Comparison of ENCODE assay signal across 21 cellular contexts in the genomic region with DNA sequence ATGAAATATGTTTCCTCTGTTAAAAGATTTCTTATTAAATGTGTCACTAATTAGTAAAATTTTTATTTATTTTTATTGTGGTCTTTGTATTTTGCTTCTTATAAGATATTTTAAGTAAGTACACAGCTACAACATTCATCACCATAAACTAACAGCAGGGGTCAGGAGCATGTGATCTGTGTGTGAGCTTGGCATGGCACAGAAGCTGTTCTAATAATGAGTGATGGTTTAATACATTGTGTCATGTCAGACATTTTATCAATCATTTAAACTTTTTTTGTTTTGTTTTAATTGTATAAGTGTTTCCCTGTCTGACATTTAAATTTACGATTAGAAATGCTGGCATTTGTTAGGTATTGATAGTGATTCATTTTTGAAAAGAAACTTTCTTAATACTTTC.
DNase-seq lines count a peak whose midpoint lies in the region; ATAC-seq, FAIRE-seq and TF ChIP-seq lines count a peak whose summit lies in the region.
"Had no signal": no experiment of that assay in that cellular context is flagged by ENCODE, and none has a peak within 500 bp of the region (broad histone marks: within the 10 kb centered on the region; RNA-seq: fewer than 3 reads in every experiment).

No MANE protein-coding gene starts in this region.

- BruUV-seq in K562 (replicated peaks; lab: Mats Ljungman, UMichigan): no TSS peak

- TF ChIP-seq POLR2A in K562 (conservative IDR thresholded peaks at IDR 0.05) (no peak), esophagus muscularis mucosa (IDR thresholded peaks at IDR 0.05; ENCODE audit: low read depth) (no peak)

- H3K4me3 ChIP-seq in K562 (no peak overlapping the region), left lung (no peak overlapping the region), esophagus muscularis mucosa (no peak overlapping the region)
- H3K4me3 ChIP-seq: A549, PC-9, SK-N-MC had no signal

- H3K9me1 ChIP-seq in K562 (ENCODE audit: control insufficient read depth, insufficient read depth, low read length): no peaks in the 10 kb centered on the region

- H3K36me3 ChIP-seq in K562 (ENCODE audit: control insufficient read depth, insufficient read depth, low read length): no peaks in the 10 kb centered on the region
- no peaks in the 10 kb centered on the region for H3K36me3 ChIP-seq in left lung
- no peaks in the 10 kb centered on the region for H3K36me3 ChIP-seq in esophagus muscularis mucosa

- no peak overlapping the region for H3K4me2 ChIP-seq in K562 (ENCODE audit: insufficient read depth, low read length)
- H3K4me2 ChIP-seq: A549, PC-9 had no signal

- H3K4me1 ChIP-seq in K562 (replicated peaks in 1 of 2; ENCODE audit: control insufficient read depth in 2 of 2, insufficient read depth in 2 of 2, low read length in 2 of 2) (no peaks in the 10 kb centered on the region), left lung (no peaks in the 10 kb centered on the region), esophagus muscularis mucosa (no peaks in the 10 kb centered on the region)
- H3K4me1 ChIP-seq: A549 had no signal

- WGBS in K562 (ENCODE audit: insufficient coverage, low coverage, missing lambda C conversion rate): 18% methylated on average over 1 of the region's 1 CpG
- WGBS in esophagus muscularis mucosa: 81% methylated on average over 1 of the region's 1 CpG

- no peaks in the 10 kb centered on the region for H3K79me2 ChIP-seq in K562 (ENCODE audit: control insufficient read depth, insufficient read depth, low read length)

- peak; percentile 62; the same call in 2 of the 3 replicates for ATAC-seq in K562
- no peak for ATAC-seq in left lung
- no peak for ATAC-seq in omental fat pad (ENCODE audit: low FRiP score)
- ATAC-seq: A549, T-cell had no signal

- no peaks in the 10 kb centered on the region for H4K20me1 ChIP-seq in K562 (replicated peaks; ENCODE audit: control insufficient read depth, insufficient read depth, low read length)

- no peak for TF ChIP-seq EP300 in K562 (IDR thresholded peaks at IDR 0.05; ENCODE audit: low read length)
- TF ChIP-seq EP300 in esophagus muscularis mucosa (IDR thresholded peaks at IDR 0.05): no peak

- TF ChIP-seq CTCF in K562 (IDR thresholded peaks at IDR 0.05 in 2 of 3, conservative IDR thresholded peaks at IDR 0.05 in 1 of 3; ENCODE audit: insufficient read depth in 2 of 3, low read depth in 1 of 3, low read length in 3 of 3) (peak in 1 of 3 experiments; percentile 2; a peak in 1 of 6 replicates), left lung (IDR thresholded peaks at IDR 0.05) (no peak), omental fat pad (IDR thresholded peaks at IDR 0.05) (no peak), esophagus muscularis mucosa (IDR thresholded peaks at IDR 0.05) (no peak)

- no peak overlapping the region for H3K9ac ChIP-seq in K562 (ENCODE audit: insufficient read depth in 1 of 2, low read depth in 2 of 2, low read length in 2 of 2)

- H3K9me3 ChIP-seq in K562 (replicated peaks; ENCODE audit: control insufficient read depth, insufficient read depth, low read depth, low read length) (no peaks in the 10 kb centered on the region), left lung (no peaks in the 10 kb centered on the region), esophagus muscularis mucosa (no peaks in the 10 kb centered on the region)
- H3K9me3 ChIP-seq: A549 had no signal

- POLR2A ChIA-PET in HEK293T (lab: Yijun Ruan, JAX): no interaction called here
- POLR2A ChIA-PET in K562 (lab: Yijun Ruan, JAX): no interaction called here

- DNase-seq in NCI-H82 (lab: John Stamatoyannopoulos, UW): peak; percentile 11
- DNase-seq in NCI-H82 treated with DMSO at 0.1 percent for 48 hours (lab: John Stamatoyannopoulos, UW; ENCODE audit: unreplicated experiment): no peak
- DNase-seq in HEK293T (ENCODE audit: extremely low spot score): peak; percentile 32
- DNase-seq in K562 (ENCODE audit: extremely low read depth in 1 of 4, low spot score in 3 of 4): peak in 2 of 4 experiments; percentile 9 to 47
- DNase-seq in left lung: no peak
- DNase-seq in omental fat pad (ENCODE audit: low spot score): no peak
- DNase-seq in esophagus muscularis mucosa (ENCODE audit: extremely low spot score): no peak
- DNase-seq: AML-193, DND-41, GOT3, HFFc6, NCI-H1105, NCI-H187, NCI-H446, NCI-H69, PC-9, T-cell had no signal

- CTCF ChIA-PET in HEK293T (lab: Yijun Ruan, JAX): no interaction called here
- CTCF ChIA-PET in K562 (lab: Yijun Ruan, JAX; ENCODE audit: low intra/inter-chr PET ratio): no interaction called here

- peak in 1 of 2 experiments; percentile 26; a peak in 1 of 4 replicates for TF ChIP-seq RAD21 in K562 (CRISPR knock-in tag; conservative IDR thresholded peaks at IDR 0.05 in 1 of 2, IDR thresholded peaks at IDR 0.05 in 1 of 2)

- H2AFZ ChIP-seq in K562 (ENCODE audit: low read depth, low read length): no peak overlapping the region
- H2AFZ ChIP-seq: PC-9 had no signal

- no peaks in the 10 kb centered on the region for H3K27me3 ChIP-seq in K562 (ENCODE audit: control insufficient read depth in 2 of 2, insufficient read depth in 2 of 2, low read length in 2 of 2)
- H3K27me3 ChIP-seq in left lung: no peaks in the 10 kb centered on the region
- H3K27me3 ChIP-seq in esophagus muscularis mucosa: no peaks in the 10 kb centered on the region

- in situ Hi-C loops in K562 (cut with MboI): no loop called here

- intact Hi-C loops in K562 (cut with micrococcal nuclease) (loop anchor here (5.0 kb wide), 1 partner anchor 220 kb away; no protein-coding TSS in a partner anchor), left lung (cut with DNase I) (no loop called here), esophagus muscularis mucosa (cut with DNase I) (no loop called here)

- H3K27ac ChIP-seq in K562 (ENCODE audit: extremely low read depth, low read depth, low read length) (no peak overlapping the region), left lung (no peak overlapping the region), esophagus muscularis mucosa (replicated peaks in 1 of 4) (no peak overlapping the region)
- H3K27ac ChIP-seq: A549, PC-9, SK-N-MC had no signal

- FAIRE-seq in K562 (lab: Jason Lieb, UNC): no peak
- FAIRE-seq: A549, G401.6, GM18507 had no signal

TF ChIP-seq in HEK293T, 16 proteins besides CTCF, POLR2A, EP300 and RAD21:
- TF ChIP-seq LEF1 (IDR thresholded peaks at IDR 0.05; ENCODE audit: borderline replicate concordance) (no peak), PKNOX1 (IDR thresholded peaks at IDR 0.05) (peak; percentile 83)
TF ChIP-seq in HEK293T: peak in this region for 1.

TF ChIP-seq in K562, 482 proteins besides CTCF, POLR2A, EP300 and RAD21 (continues in another document):
- no peak for TF ChIP-seq IFI16 (CRISPR knock-in tag; IDR thresholded peaks at IDR 0.05)
- TF ChIP-seq, protein P1, sequence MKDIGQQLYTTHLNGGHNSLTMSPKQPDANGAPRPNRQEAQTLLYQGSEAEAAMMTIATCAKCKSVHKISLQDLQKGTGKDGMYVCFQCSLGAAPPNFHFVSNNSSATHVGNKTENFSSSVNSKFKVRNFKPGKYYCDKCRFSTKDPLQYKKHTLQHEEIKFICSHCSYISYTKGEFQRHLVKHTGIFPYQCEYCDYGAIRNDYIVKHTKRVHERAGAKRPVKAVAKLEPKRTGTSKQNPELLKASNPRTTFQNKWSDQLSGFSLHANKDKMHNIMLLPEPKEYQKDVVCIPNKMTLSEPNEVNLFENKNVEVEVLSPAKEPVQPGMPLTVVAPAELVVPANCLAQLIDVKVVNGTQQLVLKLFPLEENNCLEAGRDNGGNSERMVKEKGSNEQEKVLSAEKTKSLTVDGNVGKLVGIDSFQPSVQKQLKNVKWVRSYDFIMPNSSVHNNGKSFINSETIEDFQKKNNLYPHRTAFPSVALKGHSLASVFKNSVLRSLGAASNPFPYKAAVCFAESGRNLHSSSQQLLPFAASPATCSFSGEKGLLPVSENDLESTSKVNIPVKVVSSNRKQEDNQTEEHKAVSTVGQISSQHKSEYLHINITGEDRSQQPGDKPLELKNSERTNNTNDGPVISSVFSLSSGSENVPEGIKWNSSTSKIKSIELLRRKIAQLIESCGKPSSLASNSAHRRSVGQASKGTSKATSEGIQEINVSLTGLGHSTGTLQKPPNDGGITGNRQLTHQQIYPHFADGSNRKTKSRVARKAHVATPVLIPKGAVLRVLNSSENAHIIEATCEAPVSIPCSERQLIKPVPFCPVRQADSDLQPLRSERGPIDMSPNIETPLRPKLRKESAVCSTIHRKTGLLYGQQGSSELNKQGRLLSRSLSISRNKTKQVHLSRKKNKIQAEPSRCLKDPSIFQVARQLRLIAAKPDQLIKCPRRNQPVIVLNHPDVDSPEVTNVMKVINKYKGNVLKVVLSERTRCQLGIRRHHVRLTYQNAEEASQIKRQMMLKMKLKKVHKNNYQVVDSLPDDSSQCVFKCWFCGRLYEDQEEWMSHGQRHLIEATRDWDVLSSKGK (CRISPR knock-in tag; IDR thresholded peaks at IDR 0.05): no peak
- no peak for TF ChIP-seq ETV1 (tag; conservative IDR thresholded peaks at IDR 0.05; ENCODE audit: low read depth)
- no peak for TF ChIP-seq POLR2AphosphoS2 (IDR thresholded peaks at IDR 0.05; ENCODE audit: low read length)
- TF ChIP-seq MEIS2 (IDR thresholded peaks at IDR 0.05; ENCODE audit: partially characterized antibody): peak; percentile 26
- TF ChIP-seq CEBPG (CRISPR knock-in tag; IDR thresholded peaks at IDR 0.05): no peak
- TF ChIP-seq CEBPG (tag; conservative IDR thresholded peaks at IDR 0.05 in 1 of 2, IDR thresholded peaks at IDR 0.05 in 1 of 2): 0 out of 4 replicates have a peak, but pooled peaks of 1 of the 2 experiments have one; percentile 5
- no peak for TF ChIP-seq PBX2 (CRISPR knock-in tag; IDR thresholded peaks at IDR 0.05; ENCODE audit: low read depth)
- peak; percentile 68 for TF ChIP-seq PBX2 (tag; conservative IDR thresholded peaks at IDR 0.05; ENCODE audit: low read depth)
- no peak for TF ChIP-seq DMBX1 (CRISPR knock-in tag; IDR thresholded peaks at IDR 0.05; ENCODE audit: borderline replicate concordance)

Comparison
In these comparisons a context has a peak if more than half of its experiments do, and no peak if none do; other contexts are left out.
1. DNase-seq: peak in NCI-H82 (single experiment) and HEK293T (single experiment); none in NCI-H82 treated with DMSO at 0.1 percent for 48 hours (single experiment), left lung (0 of 2), omental fat pad (single experiment) and esophagus muscularis mucosa (single experiment).